In the genomic region with DNA sequence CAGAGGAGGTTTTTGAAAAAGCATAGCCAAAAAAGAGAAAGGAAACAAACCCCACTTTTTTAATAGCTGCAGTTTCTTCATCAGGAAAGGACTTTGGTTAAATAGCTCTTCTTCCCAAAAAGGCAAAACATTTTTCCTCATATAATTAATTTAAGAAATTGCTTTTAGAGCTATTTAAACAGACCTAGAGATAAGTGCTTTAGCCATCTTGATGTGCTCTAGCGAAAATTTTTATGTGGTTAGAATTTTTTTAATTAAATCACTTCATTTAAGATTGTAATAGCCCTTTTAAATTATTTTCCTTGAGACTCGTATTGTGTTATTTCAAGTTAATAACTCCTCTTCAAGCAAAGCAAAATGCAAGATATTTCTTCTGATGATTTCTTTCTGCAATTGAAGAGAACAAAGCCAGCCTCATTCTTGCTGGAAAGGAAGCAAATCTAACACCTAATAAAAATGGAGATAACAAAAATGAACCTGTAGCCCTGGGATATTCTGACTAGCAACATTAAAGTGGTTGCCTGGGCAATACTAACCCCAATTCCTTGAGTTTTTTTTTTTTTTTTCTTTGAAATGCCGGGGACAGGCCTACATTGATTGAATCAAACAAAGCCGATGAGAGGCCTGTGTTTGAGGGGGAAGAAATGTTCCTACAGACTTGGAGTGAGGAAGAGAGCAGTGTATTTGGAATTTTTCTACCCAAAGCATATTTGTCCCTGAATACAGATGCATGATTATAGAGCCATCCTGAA, we compare ENCODE assay signal across 30 cellular contexts.
DNase-seq lines count a peak whose midpoint lies in the region; ATAC-seq and TF ChIP-seq lines count a peak whose summit lies in the region.
"Had no signal": no experiment of that assay in that cellular context is flagged by ENCODE, and none has a peak within 500 bp of the region (broad histone marks: within the 10 kb centered on the region; RNA-seq: fewer than 3 reads in every experiment).

No MANE protein-coding gene starts in this region.

- no peaks in the 10 kb centered on the region for H3K27me3 ChIP-seq in mesenchymal stem cell (ENCODE audit: control insufficient read depth in 1 of 2, insufficient read depth in 1 of 2, low read length in 2 of 2)
- no peaks in the 10 kb centered on the region for H3K27me3 ChIP-seq in psoas muscle (ENCODE audit: insufficient read depth in 3 of 3, low read length in 2 of 3)
- H3K27me3 ChIP-seq: foreskin keratinocyte, heart right ventricle, sigmoid colon, tibial artery had no signal

- no peak overlapping the region for H2AK5ac ChIP-seq in mesenchymal stem cell (ENCODE audit: low read length, severe bottlenecking)

- H3K9me3 ChIP-seq in HEK293 (ENCODE audit: control insufficient read depth, insufficient read depth, low read depth, low read length) (no peaks in the 10 kb centered on the region), mesenchymal stem cell (ENCODE audit: control insufficient read depth, low read length) (no peaks in the 10 kb centered on the region), psoas muscle (no peaks in the 10 kb centered on the region)
- H3K9me3 ChIP-seq: heart right ventricle, sigmoid colon, tibial artery had no signal

- no peak for TF ChIP-seq CTCF in HEK293 (tag by site-specific recombination; IDR thresholded peaks at IDR 0.05)
- no peak for TF ChIP-seq CTCF in WTC11 (IDR thresholded peaks at IDR 0.05)
- TF ChIP-seq CTCF in psoas muscle (IDR thresholded peaks at IDR 0.05), result no peak

- ATAC-seq in WTC11 (peak; percentile 56; the same call in 1 of the 2 replicates), psoas muscle (no peak), HG03520 (IDR thresholded peaks at IDR 0.05; ENCODE audit: unreplicated experiment) (no peak)
- ATAC-seq: activated naive CD8-positive, alpha-beta T cell treated with anti-CD3 and anti-CD28 coated beads, Interleukin-2, amount 50 U/mL, for 24 hours; esophagus mucosa; foreskin keratinocyte; T-helper 17 cell had no signal

- no peak overlapping the region for H2BK12ac ChIP-seq in mesenchymal stem cell (ENCODE audit: low read length in 2 of 2)

- H3K4me1 Mint-ChIP-seq in WTC11, result peaks cover 61% of the 10 kb centered on the region
- H3K4me1 Mint-ChIP-seq: activated naive CD8-positive, alpha-beta T cell treated with anti-CD3 and anti-CD28 coated beads, Interleukin-2, amount 50 U/mL, for 24 hours; T-helper 17 cell had no signal

- no peak overlapping the region for H4K91ac ChIP-seq in mesenchymal stem cell (ENCODE audit: low read length)

- no peak overlapping the region for H3K4me3 Mint-ChIP-seq in WTC11
- H3K4me3 Mint-ChIP-seq: activated naive CD8-positive, alpha-beta T cell treated with anti-CD3 and anti-CD28 coated beads, Interleukin-2, amount 50 U/mL, for 24 hours; nephron progenitor cell; T-helper 17 cell had no signal

- H3K36me3 ChIP-seq in HEK293 (ENCODE audit: control insufficient read depth in 2 of 2, insufficient read depth in 1 of 2, low read length in 2 of 2) (no peaks in the 10 kb centered on the region), mesenchymal stem cell (ENCODE audit: control insufficient read depth in 1 of 2, insufficient read depth in 2 of 2, low read depth in 1 of 2, low read length in 2 of 2) (no peaks in the 10 kb centered on the region), psoas muscle (ENCODE audit: insufficient read depth in 1 of 2, low read depth in 1 of 2) (no peaks in the 10 kb centered on the region)
- H3K36me3 ChIP-seq: heart right ventricle, sigmoid colon, tibial artery had no signal

- no peak overlapping the region for H3K18ac ChIP-seq in mesenchymal stem cell (ENCODE audit: low read depth in 1 of 2, low read length in 2 of 2)

- H3K4me3 ChIP-seq in HEK293 (ENCODE audit: low read depth, low read length) (no peak overlapping the region), mesenchymal stem cell (ENCODE audit: insufficient read depth in 1 of 2, low read depth in 1 of 2, low read length in 2 of 2) (peak overlapping the region in 1 of 2 experiments; percentile 52), psoas muscle (peak overlapping the region; percentile 23)
- H3K4me3 ChIP-seq: lung, PC-9, sigmoid colon, tibial artery had no signal

- WGBS in mesenchymal stem cell, result 100% methylated on average over 1 of the region's 4 CpGs
- 49 to 73% (median 49%) methylated on average over 4 of the region's 4 CpGs for WGBS in psoas muscle, 3 donors

- H3K4me1 ChIP-seq in HEK293 (ENCODE audit: control insufficient read depth, insufficient read depth, low read length) (peaks cover 7% of the 10 kb centered on the region), mesenchymal stem cell (ENCODE audit: control insufficient read depth, insufficient read depth, low read depth, low read length) (no peaks in the 10 kb centered on the region), psoas muscle (peaks cover 40% of the 10 kb centered on the region)
- H3K4me1 ChIP-seq: foreskin keratinocyte had no signal

- DNase-seq in WTC11 (ENCODE audit: low spot score) (no peak), mesenchymal stem cell (no peak), psoas muscle (no peak), T-helper 2 cell (no peak), D341Med (ENCODE audit: low spot score) (no peak)
- DNase-seq: activated CD4-positive, alpha-beta T cell treated with anti-CD3 and anti-CD28 coated beads, Interleukin-2, amount 50 U/mL, for 48 hours; activated CD4-positive, CD25-positive, alpha-beta regulatory T cell treated with anti-CD3 and anti-CD28 coated beads, Interleukin-2, amount 50 U/mL, for 72 hours; activated gamma-delta T cell treated with Interleukin-2 at 50 U/mL for 16 hours; activated naive CD8-positive, alpha-beta T cell treated with anti-CD3 and anti-CD28 coated beads, Interleukin-2, amount 50 U/mL, for 24 hours; activated T-cell treated with anti-CD3 and anti-CD28 coated beads, Interleukin-2, amount 50 U/mL, for 48 hours; central memory CD4-positive, alpha-beta T cell; cortex of kidney; DMS53; foreskin keratinocyte; GDM1; heart right ventricle; KG1; NCI-H1105; NCI-H1930; NCI-H524; nephron progenitor cell; PC-9; sigmoid colon; stimulated activated CD4-positive, alpha-beta T cell treated with anti-CD3 and anti-CD28 coated beads, Interleukin-4, amount 100 ng/mL, for 4 hours; T-helper 17 cell; tibial artery had no signal

- H3K4me2 ChIP-seq in mesenchymal stem cell (ENCODE audit: low read length, poor library complexity, severe bottlenecking), result no peak overlapping the region
- H3K4me2 ChIP-seq: PC-9 had no signal

- H2BK15ac ChIP-seq in mesenchymal stem cell (ENCODE audit: low read depth, poor library complexity, severe bottlenecking), result no peak overlapping the region

- H3K36me3 Mint-ChIP-seq in WTC11, result peaks cover 10% of the 10 kb centered on the region

- H3K27ac ChIP-seq in HEK293 (ENCODE audit: extremely low read depth, low read depth, low read length), result no peak overlapping the region
- no peak overlapping the region for H3K27ac ChIP-seq in mesenchymal stem cell (ENCODE audit: low read length, poor library complexity, severe bottlenecking)
- no peak overlapping the region for H3K27ac ChIP-seq in psoas muscle
- H3K27ac ChIP-seq: foreskin keratinocyte, PC-9 had no signal

- no peak overlapping the region for H4K8ac ChIP-seq in mesenchymal stem cell (ENCODE audit: low read length)

- H3K23ac ChIP-seq in mesenchymal stem cell (ENCODE audit: low read length in 2 of 2), result no peak overlapping the region

- no peak overlapping the region for H3K4ac ChIP-seq in mesenchymal stem cell (ENCODE audit: low read depth in 1 of 2, low read length in 2 of 2)

- POLR2A ChIA-PET in HEK293 (lab: Yijun Ruan, JAX), result no interaction called here
- POLR2A ChIA-PET in WTC11 (lab: Charles Lee), result no interaction called here

- no peak overlapping the region for H3K14ac ChIP-seq in mesenchymal stem cell (ENCODE audit: low read length in 2 of 2)

- peaks cover 8% of the 10 kb centered on the region; the same call in 1 of the 2 replicates for H3K9me3 Mint-ChIP-seq in WTC11

- H3K9ac ChIP-seq in mesenchymal stem cell (ENCODE audit: low read length), result peak overlapping the region; percentile 77

- CTCF ChIA-PET in HEK293 (lab: Yijun Ruan, JAX), result interaction anchor here (1.2 kb wide), 1 partner anchor 168 kb away, joined by 3 read pairs; no protein-coding TSS in a partner anchor
- CTCF ChIA-PET in WTC11 (lab: Charles Lee), result no interaction called here

- H2BK5ac ChIP-seq in mesenchymal stem cell (ENCODE audit: low read depth, low read length, poor library complexity, severe bottlenecking), result no peak overlapping the region

- intact Hi-C loops in psoas muscle (cut with DNase I), result loop anchor here in 1 of 2 donors (5.0 kb wide), 1 partner anchor 173 kb away; a partner anchor contains a TSS

- no peak overlapping the region for H2BK120ac ChIP-seq in mesenchymal stem cell (ENCODE audit: low read depth, low read length)

- H3K27me3 Mint-ChIP-seq in WTC11 (ENCODE audit: low read depth), result no peaks in the 10 kb centered on the region
- H3K27me3 Mint-ChIP-seq: activated naive CD8-positive, alpha-beta T cell treated with anti-CD3 and anti-CD28 coated beads, Interleukin-2, amount 50 U/mL, for 24 hours; T-helper 17 cell had no signal

- H2AFZ ChIP-seq in mesenchymal stem cell (ENCODE audit: low read depth, low read length), result no peak overlapping the region
- H2AFZ ChIP-seq: PC-9 had no signal

- peak overlapping the region; percentile 61; the same call in 1 of the 2 replicates for H3K27ac Mint-ChIP-seq in WTC11
- H3K27ac Mint-ChIP-seq: activated naive CD8-positive, alpha-beta T cell treated with anti-CD3 and anti-CD28 coated beads, Interleukin-2, amount 50 U/mL, for 24 hours; T-helper 17 cell had no signal

- peaks cover 12% of the 10 kb centered on the region for H3K79me1 ChIP-seq in mesenchymal stem cell (replicated peaks; ENCODE audit: low read length, poor library complexity, severe bottlenecking)

TF ChIP-seq in HEK293, 187 proteins besides CTCF, POLR2A, EP300 and RAD21 (continues in another document):
- TF ChIP-seq ZNF664 (tag by site-specific recombination; IDR thresholded peaks at IDR 0.05), result no peak

TF ChIP-seq in WTC11, 78 proteins besides CTCF, POLR2A, EP300 and RAD21 (continues in another document):
- no peak for TF ChIP-seq JAZF1 (CRISPR knock-in tag; IDR thresholded peaks at IDR 0.05)
- TF ChIP-seq CREB1 (CRISPR knock-in tag; IDR thresholded peaks at IDR 0.05), result no peak
